18 cellular contexts compared by ENCODE assay signal in the genomic region with DNA sequence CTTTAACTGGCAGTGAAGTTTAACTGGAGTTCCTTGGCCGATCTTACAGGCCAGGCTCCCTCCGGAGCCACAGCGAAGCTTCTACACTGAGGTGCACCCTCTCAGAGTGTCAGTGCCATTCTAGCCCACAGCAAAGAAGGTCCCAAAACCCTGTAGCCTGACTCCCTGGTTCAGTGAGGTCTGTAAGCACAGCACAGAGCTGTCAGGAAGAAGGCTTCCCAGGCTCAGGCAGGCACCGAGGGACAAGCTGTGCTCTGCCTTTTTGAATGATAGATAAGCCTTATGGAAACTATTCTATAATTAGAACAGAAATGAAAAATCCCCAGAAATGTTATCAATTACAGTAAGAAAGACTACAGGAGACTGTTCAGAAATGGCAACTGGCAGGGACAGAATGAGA. TPM values are rescaled to one million over a fixed set of nuclear protein-coding genes. Genes with fewer than 3 reads are reported as not detected.
A peak's percentile ranks its signal among the peaks of the same experiment; 100 is the strongest.
DNase-seq lines count a peak whose midpoint lies in the region; ATAC-seq, FAIRE-seq and TF ChIP-seq lines count a peak whose summit lies in the region.
"Had no signal": no experiment of that assay in that cellular context is flagged by ENCODE, and none has a peak within 500 bp of the region (broad histone marks: within the 10 kb centered on the region; RNA-seq: fewer than 3 reads in every experiment).

No MANE protein-coding gene starts in this region.

- TF ChIP-seq CTCF in fibroblast of pulmonary artery (IDR thresholded peaks at IDR 0.05; ENCODE audit: low read length, missing control alignments) (no peak), liver (IDR thresholded peaks at IDR 0.05; ENCODE audit: low read depth, low read length, missing input control) (no peak), thoracic aorta (IDR thresholded peaks at IDR 0.05) (no peak)

- ATAC-seq in thoracic aorta (ENCODE audit: insufficient number of reproducible peaks, low FRiP score, low read depth) (no peak), SK-N-SH treated with all-trans-retinoic acid at 6 μM for 48 hours (no peak)

- peak overlapping the region; percentile 25 for H3K9ac ChIP-seq in adipocyte (ENCODE audit: low read length)
- H3K9ac ChIP-seq in liver (ENCODE audit: low read depth in 1 of 2, low read length in 2 of 2) = no peak overlapping the region
- H3K9ac ChIP-seq: BLaER1, parathyroid adenoma had no signal

- H3K36me3 ChIP-seq in adipocyte (ENCODE audit: control insufficient read depth, insufficient read depth, low read length, severe bottlenecking) (no peaks in the 10 kb centered on the region), liver (ENCODE audit: control insufficient read depth in 4 of 4, insufficient read depth in 3 of 4, low read depth in 1 of 4, low read length in 3 of 4) (no peaks in the 10 kb centered on the region), thoracic aorta (no peaks in the 10 kb centered on the region)
- H3K36me3 ChIP-seq: BLaER1 had no signal

- H3K4me3 ChIP-seq in adipocyte (ENCODE audit: low read length) (no peak overlapping the region), fibroblast of pulmonary artery (replicated peaks; ENCODE audit: low read depth, low read length) (no peak overlapping the region), liver (ENCODE audit: low read depth in 1 of 3, low read length in 3 of 3) (no peak overlapping the region), thoracic aorta (peak overlapping the region; percentile 42)
- H3K4me3 ChIP-seq: BLaER1, smooth muscle cell had no signal

- no peak for FAIRE-seq in GM12891 (lab: Jason Lieb, UNC)
- FAIRE-seq: kidney had no signal

- peaks cover 12% of the 10 kb centered on the region for H3K4me1 ChIP-seq in adipocyte (ENCODE audit: control insufficient read depth, insufficient read depth, low read length)
- H3K4me1 ChIP-seq in liver (ENCODE audit: control insufficient read depth in 4 of 4, insufficient read depth in 4 of 4, low read length in 3 of 4) = no peaks in the 10 kb centered on the region
- peaks cover 6 to 18% of the 10 kb centered on the region in 2 donors for H3K4me1 ChIP-seq in thoracic aorta (ENCODE audit: control insufficient read depth in 1 of 2, low read depth in 2 of 2)
- H3K4me1 ChIP-seq: parathyroid adenoma had no signal

- H3K27ac ChIP-seq in liver (ENCODE audit: low read depth in 1 of 2, low read length in 2 of 2) (peak overlapping the region; percentile 10 to 41), thoracic aorta (peak overlapping the region; percentile 39 to 56)
- H3K27ac ChIP-seq: BLaER1, parathyroid adenoma had no signal

- H3K27me3 ChIP-seq in adipocyte (replicated peaks; ENCODE audit: control insufficient read depth, insufficient read depth, low read length) (no peaks in the 10 kb centered on the region), liver (ENCODE audit: control insufficient read depth in 4 of 4, insufficient read depth in 4 of 4, low read length in 3 of 4) (no peaks in the 10 kb centered on the region), thoracic aorta (replicated peaks; ENCODE audit: insufficient read depth) (no peaks in the 10 kb centered on the region)
- H3K27me3 ChIP-seq: BLaER1 had no signal

- peak in 1 of 2 donors; percentile 3 for TF ChIP-seq RAD21 in liver (IDR thresholded peaks at IDR 0.05)

- no peak for DNase-seq in adipocyte (ENCODE audit: low read depth)
- DNase-seq in fibroblast of pulmonary artery (ENCODE audit: low read depth) = peak; percentile 49
- no peak for DNase-seq in thoracic aorta (ENCODE audit: low spot score)
- DNase-seq in GM12891 (ENCODE audit: insufficient read length, low spot score) = no peak
- DNase-seq in NCI-H1436 treated with DMSO at 0.1 percent for 48 hours (lab: John Stamatoyannopoulos, UW) = no peak
- DNase-seq: activated CD4-positive, alpha-beta T cell treated with anti-CD3 and anti-CD28 coated beads, Interleukin-2, amount 10 ng/mL, durations not matched to agents 7 days and 5 days; activated naive CD4-positive, alpha-beta T cell treated with anti-CD3 and anti-CD28 coated beads for 36 hours; DMS53; H9; Kasumi-1; kidney; NCI-H1436; trophoblast cell had no signal

- 87% methylated on average over 4 of the region's 4 CpGs for WGBS in liver

- no peak for TF ChIP-seq POLR2A in GM12891 (IDR thresholded peaks at IDR 0.05; ENCODE audit: low read depth, low read length)

- H3K9me3 ChIP-seq in adipocyte (ENCODE audit: control insufficient read depth, low read length) (no peaks in the 10 kb centered on the region), liver (ENCODE audit: control insufficient read depth in 4 of 4, low read length in 3 of 4) (no peaks in the 10 kb centered on the region), thoracic aorta (no peaks in the 10 kb centered on the region)
- H3K9me3 ChIP-seq: BLaER1 had no signal

TF ChIP-seq in liver, 16 proteins besides CTCF, POLR2A, EP300 and RAD21 (continues in another document):
- TF ChIP-seq SP1 (IDR thresholded peaks at IDR 0.05) (peak; percentile 75), TAF1 (conservative IDR thresholded peaks at IDR 0.05) (no peak), EGR1 (IDR thresholded peaks at IDR 0.05; ENCODE audit: low read depth in 2 of 2) (no peak), HNF4G (IDR thresholded peaks at IDR 0.05) (no peak)
- TF ChIP-seq, protein P1, sequence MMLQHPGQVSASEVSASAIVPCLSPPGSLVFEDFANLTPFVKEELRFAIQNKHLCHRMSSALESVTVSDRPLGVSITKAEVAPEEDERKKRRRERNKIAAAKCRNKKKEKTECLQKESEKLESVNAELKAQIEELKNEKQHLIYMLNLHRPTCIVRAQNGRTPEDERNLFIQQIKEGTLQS (IDR thresholded peaks at IDR 0.05) = no peak

TF ChIP-seq in SK-N-SH treated with all-trans-retinoic acid at 6 μM for 48 hours, 23 proteins besides CTCF, POLR2A, EP300 and RAD21 (continues in another document):
- no peak for TF ChIP-seq GLIS3 (CRISPR knock-in tag; IDR thresholded peaks at IDR 0.05)
- TF ChIP-seq, protein P2, sequence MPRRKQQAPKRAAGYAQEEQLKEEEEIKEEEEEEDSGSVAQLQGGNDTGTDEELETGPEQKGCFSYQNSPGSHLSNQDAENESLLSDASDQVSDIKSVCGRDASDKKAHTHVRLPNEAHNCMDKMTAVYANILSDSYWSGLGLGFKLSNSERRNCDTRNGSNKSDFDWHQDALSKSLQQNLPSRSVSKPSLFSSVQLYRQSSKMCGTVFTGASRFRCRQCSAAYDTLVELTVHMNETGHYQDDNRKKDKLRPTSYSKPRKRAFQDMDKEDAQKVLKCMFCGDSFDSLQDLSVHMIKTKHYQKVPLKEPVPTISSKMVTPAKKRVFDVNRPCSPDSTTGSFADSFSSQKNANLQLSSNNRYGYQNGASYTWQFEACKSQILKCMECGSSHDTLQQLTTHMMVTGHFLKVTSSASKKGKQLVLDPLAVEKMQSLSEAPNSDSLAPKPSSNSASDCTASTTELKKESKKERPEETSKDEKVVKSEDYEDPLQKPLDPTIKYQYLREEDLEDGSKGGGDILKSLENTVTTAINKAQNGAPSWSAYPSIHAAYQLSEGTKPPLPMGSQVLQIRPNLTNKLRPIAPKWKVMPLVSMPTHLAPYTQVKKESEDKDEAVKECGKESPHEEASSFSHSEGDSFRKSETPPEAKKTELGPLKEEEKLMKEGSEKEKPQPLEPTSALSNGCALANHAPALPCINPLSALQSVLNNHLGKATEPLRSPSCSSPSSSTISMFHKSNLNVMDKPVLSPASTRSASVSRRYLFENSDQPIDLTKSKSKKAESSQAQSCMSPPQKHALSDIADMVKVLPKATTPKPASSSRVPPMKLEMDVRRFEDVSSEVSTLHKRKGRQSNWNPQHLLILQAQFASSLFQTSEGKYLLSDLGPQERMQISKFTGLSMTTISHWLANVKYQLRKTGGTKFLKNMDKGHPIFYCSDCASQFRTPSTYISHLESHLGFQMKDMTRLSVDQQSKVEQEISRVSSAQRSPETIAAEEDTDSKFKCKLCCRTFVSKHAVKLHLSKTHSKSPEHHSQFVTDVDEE (CRISPR knock-in tag; IDR thresholded peaks at IDR 0.05) = no peak
- TF ChIP-seq TOX (CRISPR knock-in tag; IDR thresholded peaks at IDR 0.05; ENCODE audit: borderline replicate concordance) = no peak
- no peak for TF ChIP-seq ZFP3 (CRISPR knock-in tag; IDR thresholded peaks at IDR 0.05)
- TF ChIP-seq ESRRG (CRISPR knock-in tag; IDR thresholded peaks at IDR 0.05) = no peak

TF ChIP-seq in GM12891, 5 proteins besides CTCF, POLR2A, EP300 and RAD21:
- TF ChIP-seq TAF1 (IDR thresholded peaks at IDR 0.05; ENCODE audit: low read depth, low read length) (no peak), PAX5 (IDR thresholded peaks at IDR 0.05; ENCODE audit: insufficient read depth, low read length, severe bottlenecking) (no peak), POU2F2 (IDR thresholded peaks at IDR 0.05; ENCODE audit: low read depth, low read length) (no peak), POLR2AphosphoS5 (IDR thresholded peaks at IDR 0.05; ENCODE audit: low read depth, low read length) (no peak), SPI1 (IDR thresholded peaks at IDR 0.05; ENCODE audit: low read depth, low read length) (no peak)

RNA-seq across cellular contexts. Expression of a gene that starts 40.2 kb away (rescaled TPM):
- 1 to 10 TPM; 2.4 to 6.4 TPM for total RNA-seq in liver
- 1 to 10 TPM; 2.8 to 2.9 TPM for polyA plus RNA-seq in liver
- total RNA-seq in thoracic aorta = 10 to 100 TPM; 15.0 to 41.0 TPM
- polyA plus RNA-seq in GM12891 (2012; ENCODE audit: low read depth, missing spikeins) = 1.1 TPM

RNA-seq across cellular contexts. Expression of a gene that starts 54.8 kb away (rescaled TPM):
- total RNA-seq in liver (1 to 10 TPM; 5.3 to 5.6 TPM), thoracic aorta (1 to 10 TPM; 4.2 to 7.0 TPM)
- 1 to 10 TPM; 3.1 to 3.3 TPM for polyA plus RNA-seq in liver
- 9.7 TPM for polyA plus RNA-seq in GM12891 (2012; ENCODE audit: low read depth, missing spikeins)
